ENCODE assay signal across 8 cellular contexts in genomic region chr11:107591446-107592236, GRCh38. TPM values are rescaled to one million over a fixed set of nuclear protein-coding genes. Genes with fewer than 3 reads are reported as not detected.
DNase-seq lines count a peak whose midpoint lies in the region; ATAC-seq and TF ChIP-seq lines count a peak whose summit lies in the region.

No MANE protein-coding gene starts in this region.

- intact Hi-C loops in OCI-LY7 (cut with micrococcal nuclease; ENCODE audit: unreplicated experiment) (no loop called here), body of pancreas (cut with DNase I) (no loop called here), posterior vena cava (cut with DNase I) (no loop called here)

- H3K4me3 ChIP-seq in H7 (ENCODE audit: insufficient read depth, low read depth, low read length): peak overlapping the region; percentile 59
- no peak overlapping the region for H3K4me3 ChIP-seq in OCI-LY7 (ENCODE audit: low read depth, low read length, poor library complexity, severe bottlenecking)
- H3K4me3 ChIP-seq in body of pancreas: peak overlapping the region; percentile 4 to 38

- H3K9me2 ChIP-seq in OCI-LY7 (ENCODE audit: insufficient read depth, low read length): no peaks in the 10 kb centered on the region

- no peaks in the 10 kb centered on the region for H3K36me3 ChIP-seq in H7 (replicated peaks; ENCODE audit: control insufficient read depth, insufficient read depth, low read length)
- no peaks in the 10 kb centered on the region for H3K36me3 ChIP-seq in OCI-LY7 (ENCODE audit: insufficient read depth, low read length)
- H3K36me3 ChIP-seq in body of pancreas (replicated peaks in 1 of 2; ENCODE audit: insufficient read depth in 1 of 2, low read depth in 2 of 2): no peaks in the 10 kb centered on the region

- peak; percentile 41 for ATAC-seq in body of pancreas

- peak overlapping the region; percentile 26; the same call in 1 of the 2 replicates for H3K4me2 ChIP-seq in OCI-LY7 (ENCODE audit: low read length)

- no peak overlapping the region for H2AFZ ChIP-seq in OCI-LY7 (ENCODE audit: low read length)

- no peak for TF ChIP-seq POLR2A in body of pancreas (IDR thresholded peaks at IDR 0.05)

- WGBS in body of pancreas, 2 donors: 2% methylated on average over 40 to 45 of the region's 46 CpGs

- DNase-seq in EL: peak; percentile 12
- peak; percentile 74 for DNase-seq in H7
- no peak for DNase-seq in OCI-LY7 (ENCODE audit: low spot score)
- DNase-seq in body of pancreas: peak in 2 of 4 donors; percentile 11
- peak; percentile 12 for DNase-seq in kidney tubule cell (ENCODE audit: low spot score)
- peak; percentile 14 for DNase-seq in stimulated activated CD4-positive, alpha-beta T cell treated with anti-CD3 and anti-CD28 coated beads, Interleukin-4, amount 100 ng/mL, for 1 hour
- DNase-seq in posterior vena cava (ENCODE audit: low spot score): no peak
- DNase-seq in GM19238 (ENCODE audit: insufficient read length, low spot score): no peak

- no peaks in the 10 kb centered on the region for H4K20me1 ChIP-seq in OCI-LY7 (ENCODE audit: insufficient read depth, low read length)

- TF ChIP-seq CTCF in OCI-LY7 (conservative IDR thresholded peaks at IDR 0.05; ENCODE audit: low read length) (no peak), body of pancreas (IDR thresholded peaks at IDR 0.05) (no peak)

- H3K4me1 ChIP-seq in OCI-LY7 (ENCODE audit: insufficient read depth, low read length, poor library complexity, severe bottlenecking) (no peaks in the 10 kb centered on the region), body of pancreas (peaks cover 26% of the 10 kb centered on the region)

- H3K27ac ChIP-seq in OCI-LY7 (ENCODE audit: low read depth, low read length, poor library complexity, severe bottlenecking): no peak overlapping the region
- no peak overlapping the region for H3K27ac ChIP-seq in body of pancreas

- H3K9me3 ChIP-seq in OCI-LY7 (ENCODE audit: low read length) (no peaks in the 10 kb centered on the region), body of pancreas (no peaks in the 10 kb centered on the region)

- H3K79me2 ChIP-seq in OCI-LY7 (ENCODE audit: insufficient read depth, low read depth, low read length): no peaks in the 10 kb centered on the region

- BruUV-seq in OCI-LY7 (replicated peaks; lab: Mats Ljungman, UMichigan): no TSS peak

- CTCF ChIA-PET in OCI-LY7 (lab: Charles Lee; ENCODE audit: unreplicated experiment): no interaction called here

- POLR2A ChIA-PET in OCI-LY7 (lab: Charles Lee): no interaction called here

- H3K27me3 ChIP-seq in H7 (ENCODE audit: control insufficient read depth, insufficient read depth, low read length) (peaks cover 68% of the 10 kb centered on the region), body of pancreas (peaks cover 11 to 37% of the 10 kb centered on the region in 2 donors)

RNA-seq across cellular contexts. Expression of gene ELMOD1, which starts 0.7 kb away (rescaled TPM):
- 0.07 and 0.15 TPM in 2 replicates for total RNA-seq in H7 (2014; rRNA removed; shearing (Covaris generic))
- not detected in 2 replicates for total RNA-seq in OCI-LY7 (2014; rRNA removed; shearing (Covaris generic))
- total RNA-seq in OCI-LY7 (2022) (not detected in 2 replicates), body of pancreas (not detected), posterior vena cava (1 to 10 TPM; 1.6 to 3.3 TPM)

RNA-seq across cellular contexts. Expression of gene ALKBH8, which starts 26.1 kb away (rescaled TPM):
- total RNA-seq in H7 (2014; rRNA removed; shearing (Covaris generic)): 5.3 and 7.0 TPM in 2 replicates
- 12.2 and 21.3 TPM in 2 replicates for total RNA-seq in OCI-LY7 (2014; rRNA removed; shearing (Covaris generic))
- total RNA-seq in OCI-LY7 (2022) (16.8 and 20.0 TPM in 2 replicates), body of pancreas (1 to 10 TPM; 2.6 to 3.6 TPM), posterior vena cava (10 to 100 TPM; 10.3 to 10.7 TPM)

Comparison
In these comparisons a context has a peak if more than half of its experiments do, and no peak if none do; other contexts are left out.
1. DNase-seq: peak in EL (single experiment), H7 (single experiment), kidney tubule cell (single experiment) and stimulated activated CD4-positive, alpha-beta T cell treated with anti-CD3 and anti-CD28 coated beads, Interleukin-4, amount 100 ng/mL, for 1 hour (single experiment); none in OCI-LY7 (single experiment), posterior vena cava (single experiment) and GM19238 (single experiment).